18 cellular contexts compared by ENCODE assay signal in genomic region chr2:62593825-62594224, GRCh38.
"Had no signal": no experiment of that assay in that cellular context is flagged by ENCODE, and none has a peak within 500 bp of the region (broad histone marks: within the 10 kb centered on the region; RNA-seq: fewer than 3 reads in every experiment).

No MANE protein-coding gene starts in this region.

- H3K27me3 ChIP-seq: heart left ventricle had no signal

- H3K4me1 ChIP-seq: psoas muscle had no signal

- H3K27ac ChIP-seq: coronary artery, heart left ventricle, left ventricle myocardium inferior, psoas muscle had no signal

- ATAC-seq: heart left ventricle; naive thymus-derived CD4-positive, alpha-beta T cell; psoas muscle; sciatic nerve; stimulated activated naive B cell treated with anti-CD40 and anti-IgM and Interleukin-4, amounts not matched to agents 10 μg/mL and 1 μg/mL and 100 μg/mL, for 72 hours; stimulated activated naive CD8-positive, alpha-beta T cell treated with anti-CD3 and anti-CD28 coated beads, Interleukin-15, amount 100 ng/mL, for 72 hours had no signal

- H3K36me3 ChIP-seq: heart left ventricle, left ventricle myocardium inferior had no signal

- H3K4me3 ChIP-seq: coronary artery, heart left ventricle, left ventricle myocardium inferior, lung, psoas muscle had no signal

- DNase-seq: effector CD4-positive, alpha-beta T cell; foreskin melanocyte; heart left ventricle; hippocampal formation; left ventricle myocardium inferior; mesendoderm; naive thymus-derived CD4-positive, alpha-beta T cell; nephron progenitor cell; psoas muscle; retina; stimulated activated CD4-positive, alpha-beta T cell treated with anti-CD3 and anti-CD28 coated beads, Interleukin-2, amount 100 ng/mL, for 24 hours; stimulated activated CD4-positive, alpha-beta T cell treated with anti-CD3 and anti-CD28 coated beads, Interleukin-4, amount 100 ng/mL, for 4 hours; stimulated activated naive B cell treated with anti-CD40 and anti-IgM and Interleukin-4, amounts not matched to agents 10 μg/mL and 1 μg/mL and 100 μg/mL, for 72 hours; stimulated activated naive CD8-positive, alpha-beta T cell treated with anti-CD3 and anti-CD28 coated beads, Interleukin-15, amount 100 ng/mL, for 72 hours; trophoblast cell had no signal

- H3K9me3 ChIP-seq: heart left ventricle, left ventricle myocardium inferior, psoas muscle had no signal
